Comparison of ENCODE assay signal across 1 cellular context in genomic region chr9:2286825-2287455, GRCh38.
TF ChIP-seq lines count a peak whose summit lies in the region.

No MANE protein-coding gene starts in this region.

TF ChIP-seq in HepG2, 621 proteins besides CTCF, POLR2A, EP300 and RAD21 (continued from another document and continues in another):
- TF ChIP-seq HNF1B (CRISPR knock-in tag; IDR thresholded peaks at IDR 0.05), result peak; percentile 44; the same call in 1 of the 2 replicates
- no peak for TF ChIP-seq ZNF883 (CRISPR knock-in tag; IDR thresholded peaks at IDR 0.05; ENCODE audit: not compliant biosample characterization)
- TF ChIP-seq ZNF614 (CRISPR knock-in tag; IDR thresholded peaks at IDR 0.05; ENCODE audit: borderline replicate concordance), result 0 out of 2 replicates have a peak, but pooled peaks have one; percentile 50
- no peak for TF ChIP-seq RXRB (CRISPR knock-in tag; IDR thresholded peaks at IDR 0.05; ENCODE audit: borderline replicate concordance)
- TF ChIP-seq ZNF251 (CRISPR knock-in tag; IDR thresholded peaks at IDR 0.05), result no peak
- TF ChIP-seq ZNF280B (CRISPR knock-in tag; IDR thresholded peaks at IDR 0.05; ENCODE audit: borderline replicate concordance), result no peak
- peak; percentile 64 for TF ChIP-seq PAXIP1 (CRISPR knock-in tag; conservative IDR thresholded peaks at IDR 0.05)
- TF ChIP-seq FOXP1 (IDR thresholded peaks at IDR 0.05), result no peak
- TF ChIP-seq FOXP1 (CRISPR knock-in tag; IDR thresholded peaks at IDR 0.05), result 0 out of 2 replicates have a peak, but pooled peaks have one; percentile 8
- 0 out of 2 replicates have a peak, but pooled peaks have one; percentile 24 for TF ChIP-seq NFIC (IDR thresholded peaks at IDR 0.05; ENCODE audit: low read length)
- TF ChIP-seq PCBP2 (optimal IDR thresholded peaks at IDR 0.05; ENCODE audit: low read depth, low read length, poor library complexity, severe bottlenecking), result no peak
- peak; percentile 93 for TF ChIP-seq HNF1A (IDR thresholded peaks at IDR 0.05; ENCODE audit: low read depth)
- peak; percentile 95 for TF ChIP-seq HNF1A (CRISPR knock-in tag; IDR thresholded peaks at IDR 0.05; ENCODE audit: borderline replicate concordance)
- TF ChIP-seq TFDP2 (CRISPR knock-in tag; IDR thresholded peaks at IDR 0.05), result 0 out of 2 replicates have a peak, but pooled peaks have one; percentile 23
- TF ChIP-seq SRY (CRISPR knock-in tag; IDR thresholded peaks at IDR 0.05), result no peak
- TF ChIP-seq ZSCAN31 (CRISPR knock-in tag; IDR thresholded peaks at IDR 0.05; ENCODE audit: low read depth), result no peak
- TF ChIP-seq ZNF503 (CRISPR knock-in tag; IDR thresholded peaks at IDR 0.05), result no peak
- no peak for TF ChIP-seq ZFX (CRISPR knock-in tag; IDR thresholded peaks at IDR 0.05; ENCODE audit: low read depth)
- no peak for TF ChIP-seq ZNF776 (CRISPR knock-in tag; IDR thresholded peaks at IDR 0.05)
- no peak for TF ChIP-seq ZBTB4 (CRISPR knock-in tag; IDR thresholded peaks at IDR 0.05; ENCODE audit: borderline replicate concordance)
- TF ChIP-seq MLXIP (CRISPR knock-in tag; IDR thresholded peaks at IDR 0.05; ENCODE audit: borderline replicate concordance), result no peak
- TF ChIP-seq SMARCC2 (IDR thresholded peaks at IDR 0.05), result no peak
- TF ChIP-seq ZEB1 (IDR thresholded peaks at IDR 0.05; ENCODE audit: insufficient replicate concordance, low read depth), result peak; percentile 23
- no peak for TF ChIP-seq ZNF180 (CRISPR knock-in tag; IDR thresholded peaks at IDR 0.05; ENCODE audit: borderline replicate concordance, low read depth)
- no peak for TF ChIP-seq ZKSCAN8 (CRISPR knock-in tag; IDR thresholded peaks at IDR 0.05; ENCODE audit: borderline replicate concordance)
- no peak for TF ChIP-seq E2F5 (CRISPR knock-in tag; conservative IDR thresholded peaks at IDR 0.05)
- no peak for TF ChIP-seq SOX13 (IDR thresholded peaks at IDR 0.05)
- TF ChIP-seq SOX13 (CRISPR knock-in tag; conservative IDR thresholded peaks at IDR 0.05 in 1 of 2, IDR thresholded peaks at IDR 0.05 in 1 of 2), result peak in 1 of 2 experiments; percentile 22; a peak in 1 of 4 replicates
